In the genomic region with DNA sequence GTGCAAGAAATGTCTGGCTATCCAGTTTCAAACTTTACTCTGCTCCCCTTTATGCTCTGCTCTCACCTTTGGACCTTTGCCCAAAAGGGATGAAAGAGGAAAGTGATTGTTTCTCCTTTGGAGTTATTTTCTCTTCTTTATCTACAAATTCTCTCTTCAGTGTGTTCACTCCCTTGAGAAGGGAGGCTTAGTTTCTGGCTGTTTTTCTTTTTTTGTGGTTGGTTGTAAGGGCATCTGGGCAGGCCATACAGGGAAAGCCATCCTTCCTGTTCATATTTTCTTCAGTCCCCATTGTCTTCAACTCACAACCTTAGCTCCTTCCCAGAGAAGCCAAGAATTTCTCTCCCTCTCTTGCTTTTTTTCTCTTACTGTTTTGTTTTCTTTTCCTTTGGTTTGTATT, we compare ENCODE assay signal across 7 cellular contexts. TPM values are rescaled to one million over a fixed set of nuclear protein-coding genes. Genes with fewer than 3 reads are reported as not detected.
"Had no signal": no experiment of that assay in that cellular context is flagged by ENCODE, and none has a peak within 500 bp of the region (broad histone marks: within the 10 kb centered on the region; RNA-seq: fewer than 3 reads in every experiment).

No MANE protein-coding gene starts in this region.

RNA-seq across cellular contexts. Expression of a gene that starts 2.5 kb away (rescaled TPM):
- total RNA-seq: LHCN-M2, NCI-H460, OCI-LY7, PC-9, RPMI7951, SJCRH30, SK-MEL-5 had no signal

RNA-seq across cellular contexts. Expression of a gene that starts 46.0 kb away (rescaled TPM):
- total RNA-seq: LHCN-M2, OCI-LY7, PC-9, SJCRH30, SK-MEL-5 had no signal
